1 cellular context compared by ENCODE assay signal in the genomic region with DNA sequence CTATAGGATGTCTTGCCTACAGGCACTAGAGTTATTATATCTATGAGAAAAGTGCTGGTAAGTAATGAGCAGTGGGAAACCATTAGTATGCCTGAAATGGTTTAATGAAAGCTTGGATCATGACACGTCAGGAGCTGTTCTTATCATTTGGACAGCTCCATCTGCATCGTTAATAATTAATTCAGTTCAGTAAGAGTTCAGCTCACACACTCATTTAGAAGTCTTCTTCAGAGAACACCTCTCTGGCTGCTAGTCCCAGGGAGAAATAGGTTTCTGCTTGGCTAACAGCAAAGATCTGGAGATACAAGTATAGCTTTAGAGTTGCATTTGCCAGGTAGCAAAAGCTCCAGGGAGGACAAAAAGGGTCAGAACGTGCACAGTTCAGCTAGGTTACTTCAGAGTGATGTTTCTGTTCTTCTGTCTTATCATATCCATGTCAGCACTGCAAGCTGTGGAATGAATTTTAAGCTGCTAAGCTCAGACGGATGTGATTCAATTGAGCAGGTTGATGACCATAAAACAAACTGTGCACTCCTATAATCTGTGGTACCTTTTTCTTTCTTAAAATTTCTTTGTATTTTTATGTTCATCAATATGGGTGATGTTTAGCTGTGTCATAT.
A peak's percentile ranks its signal among the peaks of the same experiment; 100 is the strongest.
TF ChIP-seq lines count a peak whose summit lies in the region.

No MANE protein-coding gene starts in this region.

TF ChIP-seq in liver, 16 proteins besides CTCF, POLR2A, EP300 and RAD21 (continued from another document):
- TF ChIP-seq, protein P1, sequence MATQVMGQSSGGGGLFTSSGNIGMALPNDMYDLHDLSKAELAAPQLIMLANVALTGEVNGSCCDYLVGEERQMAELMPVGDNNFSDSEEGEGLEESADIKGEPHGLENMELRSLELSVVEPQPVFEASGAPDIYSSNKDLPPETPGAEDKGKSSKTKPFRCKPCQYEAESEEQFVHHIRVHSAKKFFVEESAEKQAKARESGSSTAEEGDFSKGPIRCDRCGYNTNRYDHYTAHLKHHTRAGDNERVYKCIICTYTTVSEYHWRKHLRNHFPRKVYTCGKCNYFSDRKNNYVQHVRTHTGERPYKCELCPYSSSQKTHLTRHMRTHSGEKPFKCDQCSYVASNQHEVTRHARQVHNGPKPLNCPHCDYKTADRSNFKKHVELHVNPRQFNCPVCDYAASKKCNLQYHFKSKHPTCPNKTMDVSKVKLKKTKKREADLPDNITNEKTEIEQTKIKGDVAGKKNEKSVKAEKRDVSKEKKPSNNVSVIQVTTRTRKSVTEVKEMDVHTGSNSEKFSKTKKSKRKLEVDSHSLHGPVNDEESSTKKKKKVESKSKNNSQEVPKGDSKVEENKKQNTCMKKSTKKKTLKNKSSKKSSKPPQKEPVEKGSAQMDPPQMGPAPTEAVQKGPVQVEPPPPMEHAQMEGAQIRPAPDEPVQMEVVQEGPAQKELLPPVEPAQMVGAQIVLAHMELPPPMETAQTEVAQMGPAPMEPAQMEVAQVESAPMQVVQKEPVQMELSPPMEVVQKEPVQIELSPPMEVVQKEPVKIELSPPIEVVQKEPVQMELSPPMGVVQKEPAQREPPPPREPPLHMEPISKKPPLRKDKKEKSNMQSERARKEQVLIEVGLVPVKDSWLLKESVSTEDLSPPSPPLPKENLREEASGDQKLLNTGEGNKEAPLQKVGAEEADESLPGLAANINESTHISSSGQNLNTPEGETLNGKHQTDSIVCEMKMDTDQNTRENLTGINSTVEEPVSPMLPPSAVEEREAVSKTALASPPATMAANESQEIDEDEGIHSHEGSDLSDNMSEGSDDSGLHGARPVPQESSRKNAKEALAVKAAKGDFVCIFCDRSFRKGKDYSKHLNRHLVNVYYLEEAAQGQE (IDR thresholded peaks at IDR 0.05) = peak; percentile 96
- TF ChIP-seq SP1 (IDR thresholded peaks at IDR 0.05) (peak; percentile 39), HNF4A (conservative IDR thresholded peaks at IDR 0.05) (peak in 1 of 2 donors; percentile 22), YY1 (IDR thresholded peaks at IDR 0.05) (peak; percentile 73), FOXA2 (IDR thresholded peaks at IDR 0.05) (no peak), RXRA (IDR thresholded peaks at IDR 0.05) (peak; percentile 55 to 66), EGR1 (IDR thresholded peaks at IDR 0.05; ENCODE audit: low read depth in 2 of 2) (peak in 1 of 2 donors; percentile 18)
- TF ChIP-seq, protein P2, sequence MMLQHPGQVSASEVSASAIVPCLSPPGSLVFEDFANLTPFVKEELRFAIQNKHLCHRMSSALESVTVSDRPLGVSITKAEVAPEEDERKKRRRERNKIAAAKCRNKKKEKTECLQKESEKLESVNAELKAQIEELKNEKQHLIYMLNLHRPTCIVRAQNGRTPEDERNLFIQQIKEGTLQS (IDR thresholded peaks at IDR 0.05) = no peak
